ENCODE assay signal across 15 cellular contexts in the genomic region with DNA sequence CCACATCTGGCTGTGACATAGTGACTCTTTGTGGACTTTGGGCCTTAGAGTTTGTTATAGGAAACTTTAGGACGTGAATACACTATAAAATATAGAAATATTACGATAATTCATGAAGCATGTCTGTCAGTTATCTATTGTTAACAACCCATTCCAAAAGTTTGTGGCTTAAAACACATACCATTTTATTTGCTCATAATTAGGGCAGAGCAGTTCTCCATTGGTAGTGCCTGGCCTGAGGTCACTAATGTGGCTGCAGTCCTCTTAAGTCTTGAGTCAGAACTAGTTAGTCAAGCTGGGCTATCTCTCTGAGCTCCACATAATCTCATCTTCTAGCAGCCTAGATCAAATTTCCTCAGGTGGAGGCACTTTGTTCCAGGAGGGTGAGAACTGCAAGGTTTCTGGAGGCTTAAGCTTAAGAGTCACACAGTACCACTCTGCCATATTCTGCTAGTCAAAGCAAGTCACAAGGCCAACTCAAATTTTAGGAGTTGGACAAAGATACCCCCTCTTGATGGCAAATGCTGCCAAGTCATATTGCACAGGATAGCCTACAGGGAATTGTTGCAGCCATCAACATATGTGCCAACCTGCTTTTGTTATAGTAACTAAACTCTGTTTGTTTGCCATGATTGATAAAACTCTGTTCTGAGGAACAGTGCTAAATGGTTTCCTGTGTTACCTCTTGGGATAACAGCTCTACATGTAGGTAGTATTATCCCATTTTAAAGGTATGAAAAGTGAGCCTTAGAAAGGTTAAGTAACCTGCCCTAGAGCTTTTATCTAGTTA. TPM values are rescaled to one million over a fixed set of nuclear protein-coding genes. Genes with fewer than 3 reads are reported as not detected.
DNase-seq lines count a peak whose midpoint lies in the region; ATAC-seq and TF ChIP-seq lines count a peak whose summit lies in the region.
"Had no signal": no experiment of that assay in that cellular context is flagged by ENCODE, and none has a peak within 500 bp of the region (broad histone marks: within the 10 kb centered on the region; RNA-seq: fewer than 3 reads in every experiment).

No MANE protein-coding gene starts in this region.

- H3K9me2 ChIP-seq in GM23338 (ENCODE audit: insufficient read depth): no peaks in the 10 kb centered on the region

- no peak overlapping the region for H3K4me2 ChIP-seq in GM23338

- H3K36me3 ChIP-seq in GM23338 (ENCODE audit: insufficient read depth) (no peaks in the 10 kb centered on the region), RWPE2 (ENCODE audit: low read depth) (no peaks in the 10 kb centered on the region)
- H3K36me3 ChIP-seq: heart left ventricle had no signal

- intact Hi-C loops in posterior cingulate gyrus (cut with DNase I): no loop called here

- no peak for TF ChIP-seq CTCF in GM23338 (conservative IDR thresholded peaks at IDR 0.05; ENCODE audit: low read depth in 2 of 2)
- TF ChIP-seq CTCF in RWPE2 (IDR thresholded peaks at IDR 0.05; ENCODE audit: poor library complexity, severe bottlenecking): no peak
- TF ChIP-seq CTCF in fibroblast of pulmonary artery (IDR thresholded peaks at IDR 0.05; ENCODE audit: low read length, missing control alignments): no peak

- H3K27ac Mint-ChIP-seq in GM23338: no peak overlapping the region
- H3K27ac Mint-ChIP-seq in activated T-cell treated with anti-CD3 and anti-CD28 coated beads, Interleukin-2, amount 50 U/mL, for 24 hours: no peak overlapping the region
- H3K27ac Mint-ChIP-seq: mesothelial cell of epicardium had no signal

- ATAC-seq in GM23338 (peak; percentile 44; the same call in 2 of the 3 replicates), RWPE2 (ENCODE audit: low read depth) (peak; percentile 98), GM18519 (IDR thresholded peaks at IDR 0.05; ENCODE audit: low FRiP score, unreplicated experiment) (no peak)
- ATAC-seq: sciatic nerve had no signal

- no peaks in the 10 kb centered on the region for H3K27me3 Mint-ChIP-seq in GM23338 (ENCODE audit: insufficient read depth, low read depth, poor library complexity)
- no peaks in the 10 kb centered on the region for H3K27me3 Mint-ChIP-seq in activated T-cell treated with anti-CD3 and anti-CD28 coated beads, Interleukin-2, amount 50 U/mL, for 24 hours

- H3K9me3 Mint-ChIP-seq in GM23338: no peaks in the 10 kb centered on the region
- no peaks in the 10 kb centered on the region for H3K9me3 Mint-ChIP-seq in activated T-cell treated with anti-CD3 and anti-CD28 coated beads, Interleukin-2, amount 50 U/mL, for 24 hours
- H3K9me3 Mint-ChIP-seq: mesothelial cell of epicardium had no signal

- H3K36me3 Mint-ChIP-seq in GM23338 (ENCODE audit: low read depth): no peaks in the 10 kb centered on the region
- H3K36me3 Mint-ChIP-seq in activated T-cell treated with anti-CD3 and anti-CD28 coated beads, Interleukin-2, amount 50 U/mL, for 24 hours (ENCODE audit: low read depth): peaks cover 39% of the 10 kb centered on the region

- H3K4me3 ChIP-seq in GM23338 (no peak overlapping the region), RWPE2 (ENCODE audit: severe bottlenecking) (no peak overlapping the region), fibroblast of pulmonary artery (replicated peaks; ENCODE audit: low read depth, low read length) (no peak overlapping the region)
- H3K4me3 ChIP-seq: coronary artery, heart left ventricle had no signal

- no peak overlapping the region for H3K4me3 Mint-ChIP-seq in GM23338
- H3K4me3 Mint-ChIP-seq in activated T-cell treated with anti-CD3 and anti-CD28 coated beads, Interleukin-2, amount 50 U/mL, for 24 hours: no peak overlapping the region
- H3K4me3 Mint-ChIP-seq: mesothelial cell of epicardium had no signal

- peaks cover 99% of the 10 kb centered on the region for H3K79me2 ChIP-seq in GM23338 (replicated peaks; ENCODE audit: insufficient read depth)

- H3K27ac ChIP-seq in GM23338 (ENCODE audit: low read depth): no peak overlapping the region
- peak overlapping the region; percentile 41 for H3K27ac ChIP-seq in RWPE2 (ENCODE audit: poor library complexity, severe bottlenecking)
- H3K27ac ChIP-seq: coronary artery, heart left ventricle had no signal

- H3F3A ChIP-seq in GM23338 (replicated peaks; ENCODE audit: low read depth): no peaks in the 10 kb centered on the region

- no peaks in the 10 kb centered on the region for H4K20me1 ChIP-seq in GM23338 (replicated peaks; ENCODE audit: insufficient read depth)

- no peak overlapping the region for H2AFZ ChIP-seq in GM23338

- no peaks in the 10 kb centered on the region for H3K9me3 ChIP-seq in RWPE2 (ENCODE audit: severe bottlenecking)
- H3K9me3 ChIP-seq: heart left ventricle had no signal

- peak; percentile 61 for DNase-seq in A172 (ENCODE audit: low spot score)
- no peak for DNase-seq in GM23338 (ENCODE audit: low spot score)
- DNase-seq in RWPE2 (ENCODE audit: low spot score): peak; percentile 61
- DNase-seq in fibroblast of pulmonary artery (ENCODE audit: low read depth): peak; percentile 72
- no peak for DNase-seq in posterior cingulate gyrus
- DNase-seq in activated T-cell treated with anti-CD3 and anti-CD28 coated beads, Interleukin-2, amount 50 U/mL, for 24 hours: no peak
- DNase-seq in activated effector memory CD4-positive, alpha-beta T cell treated with anti-CD3 and anti-CD28 coated beads, Interleukin-2, amount 50 U/mL, for 16 hours: no peak
- DNase-seq: activated CD4-positive, CD25-positive, alpha-beta regulatory T cell treated with anti-CD3 and anti-CD28 coated beads, Interleukin-2, amount 50 U/mL, for 72 hours; AML-193; heart left ventricle; NCI-H187 treated with DMSO at 0.1 percent for 48 hours had no signal

- peaks cover 26% of the 10 kb centered on the region for H3K4me1 Mint-ChIP-seq in GM23338
- H3K4me1 Mint-ChIP-seq in activated T-cell treated with anti-CD3 and anti-CD28 coated beads, Interleukin-2, amount 50 U/mL, for 24 hours (ENCODE audit: low read depth): peaks cover 71% of the 10 kb centered on the region

- H3K27me3 ChIP-seq in GM23338 (ENCODE audit: insufficient read depth) (no peaks in the 10 kb centered on the region), RWPE2 (ENCODE audit: insufficient read depth, poor library complexity, severe bottlenecking) (no peaks in the 10 kb centered on the region)
- H3K27me3 ChIP-seq: heart left ventricle had no signal

- H3K4me1 ChIP-seq in GM23338 (ENCODE audit: insufficient read depth) (peaks cover 16% of the 10 kb centered on the region), RWPE2 (ENCODE audit: insufficient read depth, poor library complexity, severe bottlenecking) (peaks cover 14% of the 10 kb centered on the region)

TF ChIP-seq in GM23338, 12 proteins besides CTCF, POLR2A, EP300 and RAD21 (continues in another document):
- TF ChIP-seq, protein P1, sequence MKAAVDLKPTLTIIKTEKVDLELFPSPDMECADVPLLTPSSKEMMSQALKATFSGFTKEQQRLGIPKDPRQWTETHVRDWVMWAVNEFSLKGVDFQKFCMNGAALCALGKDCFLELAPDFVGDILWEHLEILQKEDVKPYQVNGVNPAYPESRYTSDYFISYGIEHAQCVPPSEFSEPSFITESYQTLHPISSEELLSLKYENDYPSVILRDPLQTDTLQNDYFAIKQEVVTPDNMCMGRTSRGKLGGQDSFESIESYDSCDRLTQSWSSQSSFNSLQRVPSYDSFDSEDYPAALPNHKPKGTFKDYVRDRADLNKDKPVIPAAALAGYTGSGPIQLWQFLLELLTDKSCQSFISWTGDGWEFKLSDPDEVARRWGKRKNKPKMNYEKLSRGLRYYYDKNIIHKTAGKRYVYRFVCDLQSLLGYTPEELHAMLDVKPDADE (IDR thresholded peaks at IDR 0.05): no peak
- TF ChIP-seq POLR2AphosphoS5 (IDR thresholded peaks at IDR 0.05; ENCODE audit: low read depth) (no peak), EZH2 (IDR thresholded peaks at IDR 0.05; ENCODE audit: low read depth, unreplicated experiment) (no peak), ZNF331 (CRISPR knock-in tag; IDR thresholded peaks at IDR 0.05; ENCODE audit: low read depth) (no peak), JUNB (IDR thresholded peaks at IDR 0.05; ENCODE audit: unreplicated experiment) (no peak), EZH2phosphoT487 (IDR thresholded peaks at IDR 0.05; ENCODE audit: unreplicated experiment) (no peak), ZNF114 (CRISPR knock-in tag; IDR thresholded peaks at IDR 0.05) (no peak), NANOG (IDR thresholded peaks at IDR 0.05; ENCODE audit: borderline replicate concordance) (no peak), CREB1 (CRISPR knock-in tag; IDR thresholded peaks at IDR 0.05; ENCODE audit: low read depth) (no peak), STAT1 (IDR thresholded peaks at IDR 0.05; ENCODE audit: unreplicated experiment) (no peak)

RNA-seq across cellular contexts. Expression of a gene that starts 8.7 kb away (rescaled TPM):
- 7.4 and 7.7 TPM in 2 replicates for total RNA-seq in A172 (2014; rRNA removed; shearing (Covaris generic))
- 8.0 and 17.2 TPM in 2 replicates for total RNA-seq in GM23338 (2014; rRNA removed; shearing (Covaris generic))
- polyA plus RNA-seq in GM23338 (2016; fragmentation: Nextera tagmentation; extraction: Ambion mirVana): 3.2 and 4.0 TPM in 2 replicates

RNA-seq across cellular contexts. Expression of a gene that starts 8.7 kb away (rescaled TPM):
- total RNA-seq in A172 (2014; rRNA removed; shearing (Covaris generic)): 104 and 130 TPM in 2 replicates
- total RNA-seq in GM23338 (2014; rRNA removed; shearing (Covaris generic)): 50.5 and 53.9 TPM in 2 replicates
- 154 and 166 TPM in 2 replicates for polyA plus RNA-seq in GM23338 (2016; fragmentation: Nextera tagmentation; extraction: Ambion mirVana)

RNA-seq across cellular contexts. Expression of a gene that starts 39.9 kb away (rescaled TPM):
- not detected in 2 replicates for total RNA-seq in A172 (2014; rRNA removed; shearing (Covaris generic))
- not detected in 2 replicates for total RNA-seq in GM23338 (2014; rRNA removed; shearing (Covaris generic))
- polyA plus RNA-seq in GM23338 (2016; fragmentation: Nextera tagmentation; extraction: Ambion mirVana): 1.2 TPM in 1 of 2 replicates, not detected in the other
- total RNA-seq: heart left ventricle, mesothelial cell of epicardium, sciatic nerve had no signal
- polyA plus RNA-seq: heart left ventricle had no signal

RNA-seq across cellular contexts. Expression of a gene that starts 53.2 kb away (rescaled TPM):
- total RNA-seq in A172 (2014; rRNA removed; shearing (Covaris generic)): not detected in 2 replicates
- total RNA-seq in GM23338 (2014; rRNA removed; shearing (Covaris generic)): not detected in 2 replicates
- polyA plus RNA-seq in GM23338 (2016; fragmentation: Nextera tagmentation; extraction: Ambion mirVana): 0.23 TPM in 1 of 2 replicates, not detected in the other
- total RNA-seq: heart left ventricle, mesothelial cell of epicardium, sciatic nerve had no signal
- polyA plus RNA-seq: heart left ventricle had no signal

Comparison
In these comparisons a context has a peak if more than half of its experiments do, and no peak if none do; other contexts are left out.
1. DNase-seq: peak in A172 (single experiment), RWPE2 (single experiment) and fibroblast of pulmonary artery (single experiment); none in GM23338 (single experiment), posterior cingulate gyrus (0 of 10), activated T-cell treated with anti-CD3 and anti-CD28 coated beads, Interleukin-2, amount 50 U/mL, for 24 hours (single experiment) and activated effector memory CD4-positive, alpha-beta T cell treated with anti-CD3 and anti-CD28 coated beads, Interleukin-2, amount 50 U/mL, for 16 hours (single experiment).